ENCODE assay signal across 25 cellular contexts in the genomic region with DNA sequence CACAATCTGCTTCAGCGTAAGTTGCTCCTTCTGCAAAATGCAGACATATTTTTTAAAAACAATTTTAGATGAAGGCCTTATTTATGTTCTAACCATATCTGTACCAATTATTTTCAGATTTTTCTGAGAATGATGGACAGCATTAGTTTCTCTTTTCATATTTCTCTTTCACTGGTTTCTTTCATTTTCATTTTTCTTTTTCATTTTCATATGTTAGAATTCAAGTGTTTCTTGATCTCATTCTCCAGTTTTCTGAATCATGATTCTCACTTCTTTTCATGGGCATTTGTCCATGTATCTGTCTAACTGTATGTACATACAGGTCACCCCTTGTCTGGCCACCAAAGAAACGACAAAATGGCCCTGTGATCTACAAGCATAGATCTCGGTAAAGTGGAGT.
"Had no signal": no experiment of that assay in that cellular context is flagged by ENCODE, and none has a peak within 500 bp of the region (broad histone marks: within the 10 kb centered on the region; RNA-seq: fewer than 3 reads in every experiment).

No MANE protein-coding gene starts in this region.

- H3K9me3 Mint-ChIP-seq: activated B cell treated with CpG ODN at 0.5 μM for 24 hours; activated CD8-positive, alpha-beta T cell treated with anti-CD3 and anti-CD28 coated beads for 36 hours; dendritic cell treated with granulocyte-macrophage colony-stimulating factor and Interleukin-4, amounts not matched to agents 40 ng/mL and 50 ng/mL, for 4 days; memory B cell; naive B cell had no signal

- H3K4me1 Mint-ChIP-seq: activated B cell treated with CpG ODN at 0.5 μM for 24 hours; activated naive CD8-positive, alpha-beta T cell treated with anti-CD3 and anti-CD28 coated beads for 36 hours; activated T-helper 17 cell treated with anti-CD3 and anti-CD28 coated beads, Interleukin-2, amount 50 U/mL, for 72 hours; memory B cell; naive B cell had no signal

- H3K4me3 Mint-ChIP-seq: activated B cell treated with CpG ODN at 0.5 μM for 24 hours; activated CD8-positive, alpha-beta T cell treated with anti-CD3 and anti-CD28 coated beads for 36 hours; activated naive CD8-positive, alpha-beta T cell treated with anti-CD3 and anti-CD28 coated beads for 36 hours; activated T-helper 17 cell treated with anti-CD3 and anti-CD28 coated beads, Interleukin-2, amount 50 U/mL, for 72 hours; dendritic cell treated with granulocyte-macrophage colony-stimulating factor and Interleukin-4, amounts not matched to agents 40 ng/mL and 50 ng/mL, for 4 days; memory B cell; naive B cell had no signal

- H3K27ac ChIP-seq: gastrocnemius medialis, heart right ventricle, prostate gland, right atrium auricular region, transverse colon, vagina had no signal

- DNase-seq: activated B cell treated with CpG ODN at 0.5 μM for 24 hours; activated CD4-positive, alpha-beta T cell treated with anti-CD3 and anti-CD28 coated beads for 4 hours; activated CD8-positive, alpha-beta T cell treated with anti-CD3 and anti-CD28 coated beads for 36 hours; activated naive CD4-positive, alpha-beta T cell; activated naive CD8-positive, alpha-beta T cell treated with anti-CD3 and anti-CD28 coated beads for 36 hours; activated T-cell treated with anti-CD3 and anti-CD28 coated beads, Interleukin-2, amount 50 U/mL, for 1 hour; amniotic stem cell; effector CD8-positive, alpha-beta T cell; gastrocnemius medialis; heart right ventricle; left ventricle myocardium superior; mucosa of descending colon; naive B cell; stimulated activated CD4-positive, alpha-beta T cell treated with anti-CD3 and anti-CD28 coated beads, Interleukin-12 subunit alpha, Interleukin-12 subunit beta, amount 100 ng/mL, for 4 hours; stimulated activated CD4-positive, alpha-beta T cell treated with anti-CD3 and anti-CD28 coated beads, Interleukin-1b, Interleukin-23, amount 100 ng/mL, for 48 hours; stimulated activated CD8-positive, alpha-beta memory T cell treated with anti-CD3 and anti-CD28 coated beads, Interleukin-4, amount 100 ng/mL, for 48 hours; stimulated activated naive CD4-positive, alpha-beta T cell treated with Interleukin-2 at 50 U/mL for 16 hours; transverse colon had no signal

- H3K27me3 ChIP-seq: gastrocnemius medialis, heart right ventricle, right atrium auricular region, transverse colon, vagina had no signal

- H3K36me3 Mint-ChIP-seq: activated naive CD8-positive, alpha-beta T cell treated with anti-CD3 and anti-CD28 coated beads for 36 hours; memory B cell; naive B cell had no signal

- H3K27me3 Mint-ChIP-seq: activated B cell treated with CpG ODN at 0.5 μM for 24 hours; activated CD8-positive, alpha-beta T cell treated with anti-CD3 and anti-CD28 coated beads for 36 hours; activated naive CD8-positive, alpha-beta T cell treated with anti-CD3 and anti-CD28 coated beads for 36 hours; activated T-helper 17 cell treated with anti-CD3 and anti-CD28 coated beads, Interleukin-2, amount 50 U/mL, for 72 hours; dendritic cell treated with granulocyte-macrophage colony-stimulating factor and Interleukin-4, amounts not matched to agents 40 ng/mL and 50 ng/mL, for 4 days; memory B cell had no signal

- ATAC-seq: activated CD8-positive, alpha-beta T cell treated with anti-CD3 and anti-CD28 coated beads for 36 hours; activated T-helper 17 cell treated with anti-CD3 and anti-CD28 coated beads, Interleukin-2, amount 50 U/mL, for 72 hours; esophagus mucosa; gastrocnemius medialis; heart right ventricle; left ventricle myocardium superior; mucosa of descending colon had no signal

- H3K4me1 ChIP-seq: gastrocnemius medialis, prostate gland, right atrium auricular region, transverse colon, vagina had no signal

- H3K36me3 ChIP-seq: gastrocnemius medialis, prostate gland, right atrium auricular region, transverse colon, vagina had no signal

- H3K4me3 ChIP-seq: gastrocnemius medialis, heart right ventricle, mucosa of descending colon, prostate gland, right atrium auricular region, transverse colon, vagina had no signal

- H3K27ac Mint-ChIP-seq: activated B cell treated with CpG ODN at 0.5 μM for 24 hours; activated CD8-positive, alpha-beta T cell treated with anti-CD3 and anti-CD28 coated beads for 36 hours; activated naive CD8-positive, alpha-beta T cell treated with anti-CD3 and anti-CD28 coated beads for 36 hours; activated T-helper 17 cell treated with anti-CD3 and anti-CD28 coated beads, Interleukin-2, amount 50 U/mL, for 72 hours; dendritic cell treated with granulocyte-macrophage colony-stimulating factor and Interleukin-4, amounts not matched to agents 40 ng/mL and 50 ng/mL, for 4 days; memory B cell had no signal

- H3K9me3 ChIP-seq: gastrocnemius medialis, heart right ventricle, mucosa of descending colon, prostate gland, right atrium auricular region, transverse colon, vagina had no signal
